ENCODE assay signal across 26 cellular contexts in genomic region chr3:111480091-111480490, GRCh38.
"Had no signal": no experiment of that assay in that cellular context is flagged by ENCODE, and none has a peak within 500 bp of the region (broad histone marks: within the 10 kb centered on the region; RNA-seq: fewer than 3 reads in every experiment).

No MANE protein-coding gene starts in this region.

- H3K4me1 ChIP-seq: stomach, suprapubic skin, testis, tibial artery, tibial nerve, transverse colon, upper lobe of left lung, upper lobe of right lung, uterus, vagina had no signal

- H3K27me3 ChIP-seq: stomach, suprapubic skin, testis, thyroid gland, tibial artery, tibial nerve, transverse colon, upper lobe of left lung, upper lobe of right lung, uterus, vagina had no signal

- H3K9me3 ChIP-seq: stomach, suprapubic skin, testis, thoracic aorta, thyroid gland, tibial artery, tibial nerve, transverse colon, upper lobe of left lung, upper lobe of right lung, uterus, vagina had no signal

- H3K27ac ChIP-seq: stomach, suprapubic skin, testis, thoracic aorta, thyroid gland, tibial artery, tibial nerve, transverse colon, upper lobe of left lung, upper lobe of right lung, uterus, vagina had no signal

- H3K36me3 ChIP-seq: stomach, suprapubic skin, thoracic aorta, thyroid gland, tibial artery, tibial nerve, transverse colon, upper lobe of left lung, upper lobe of right lung, uterus, vagina had no signal

- ATAC-seq: stimulated activated effector memory CD8-positive, alpha-beta T cell treated with anti-CD3 and anti-CD28 coated beads, Interleukin-12 subunit alpha, Interleukin-12 subunit beta, amount 100 ng/mL, for 72 hours; stimulated activated memory B cell treated with anti-CD40 and anti-IgM and Interleukin-4, amounts not matched to agents 10 μg/mL and 1 μg/mL and 100 μg/mL, for 72 hours; stimulated activated naive B cell treated with anti-CD40 and anti-IgM and Interleukin-4, amounts not matched to agents 10 μg/mL and 1 μg/mL and 100 μg/mL, for 72 hours; stimulated activated naive CD8-positive, alpha-beta T cell treated with anti-CD3 and anti-CD28 coated beads, Interleukin-15, amount 100 ng/mL, for 72 hours; stimulated activated naive CD8-positive, alpha-beta T cell treated with anti-CD3 and anti-CD28 coated beads, Interleukin-15, Interleukin-2, amounts not matched to agents 100 U/mL and 50 U/mL, for 24 hours; upper lobe of right lung had no signal

- FAIRE-seq: urothelium cell line had no signal

- H3K4me3 ChIP-seq: stomach, suprapubic skin, testis, thoracic aorta, thyroid gland, tibial artery, tibial nerve, transverse colon, upper lobe of left lung, upper lobe of right lung, uterus, vagina had no signal

- DNase-seq: stimulated activated CD4-positive, alpha-beta T cell treated with anti-CD3 and anti-CD28 coated beads, Interleukin-2, amount 100 ng/mL, for 48 hours; stimulated activated CD4-positive, alpha-beta T cell treated with anti-CD3 and anti-CD28 coated beads, Interleukin-4, amount 100 ng/mL, for 1 hour; stimulated activated CD4-positive, alpha-beta T cell treated with anti-CD3 and anti-CD28 coated beads, Interleukin-4, amount 100 ng/mL, for 24 hours; stimulated activated CD4-positive, alpha-beta T cell treated with anti-CD3 and anti-CD28 coated beads, Interleukin-4, amount 100 ng/mL, for 4 hours; stimulated activated CD8-positive, alpha-beta memory T cell treated with anti-CD3 and anti-CD28 coated beads, Interleukin-4, amount 100 ng/mL, for 48 hours; stimulated activated naive B cell treated with anti-CD40 and anti-IgM and Interleukin-4, amounts not matched to agents 10 μg/mL and 1 μg/mL and 100 μg/mL, for 72 hours; stimulated activated naive CD4-positive, alpha-beta T cell; stimulated activated naive CD4-positive, alpha-beta T cell treated with Interleukin-2 at 50 U/mL for 16 hours; stimulated activated naive CD8-positive, alpha-beta T cell treated with anti-CD3 and anti-CD28 coated beads, Interleukin-15, amount 100 ng/mL, for 72 hours; stimulated activated naive CD8-positive, alpha-beta T cell treated with anti-CD3 and anti-CD28 coated beads, Interleukin-15, Interleukin-2, amounts not matched to agents 100 U/mL and 50 U/mL, for 24 hours; stomach; substantia nigra; testis; thyroid gland; tibial artery; transverse colon; upper lobe of left lung; upper lobe of right lung; uterus had no signal
